Comparison of ENCODE assay signal across 1 cellular context in genomic region chr6:167113047-167113446, GRCh38.
TF ChIP-seq lines count a peak whose summit lies in the region.

No MANE protein-coding gene starts in this region.

TF ChIP-seq in GM12878, 131 proteins besides CTCF, POLR2A, EP300 and RAD21 (continued from another document and continues in another):
- no peak for TF ChIP-seq ZBTB11 (CRISPR knock-in tag; IDR thresholded peaks at IDR 0.05)
- TF ChIP-seq CEBPB (IDR thresholded peaks at IDR 0.05; ENCODE audit: borderline replicate concordance in 1 of 2, low read depth in 2 of 2, low read length in 2 of 2), result no peak
- TF ChIP-seq BCL3 (IDR thresholded peaks at IDR 0.05; ENCODE audit: borderline replicate concordance, insufficient read depth, low read depth, low read length, poor library complexity, severe bottlenecking), result peak; percentile 83
- TF ChIP-seq CBFB (IDR thresholded peaks at IDR 0.05; ENCODE audit: low read depth), result 0 out of 2 replicates have a peak, but pooled peaks have one; percentile 56
- 0 out of 2 replicates have a peak, but pooled peaks have one; percentile 29 for TF ChIP-seq ZNF24 (IDR thresholded peaks at IDR 0.05)
- no peak for TF ChIP-seq EGR1 (IDR thresholded peaks at IDR 0.05; ENCODE audit: borderline replicate concordance in 1 of 2, low read depth in 2 of 2, low read length in 2 of 2)
- no peak for TF ChIP-seq RAD51 (IDR thresholded peaks at IDR 0.05)
- no peak for TF ChIP-seq NFXL1 (IDR thresholded peaks at IDR 0.05; ENCODE audit: borderline replicate concordance)
- TF ChIP-seq SIN3A (IDR thresholded peaks at IDR 0.05; ENCODE audit: low read depth, low read length), result no peak
- TF ChIP-seq SREBF2 (IDR thresholded peaks at IDR 0.05; ENCODE audit: low read length), result no peak
- peak in 1 of 2 experiments; percentile 87; a peak in 2 of 4 replicates for TF ChIP-seq SRF (IDR thresholded peaks at IDR 0.05; ENCODE audit: low read depth in 2 of 2, low read length in 2 of 2)
- TF ChIP-seq IRF5 (IDR thresholded peaks at IDR 0.05; ENCODE audit: borderline replicate concordance), result no peak
- no peak for TF ChIP-seq TCF7 (IDR thresholded peaks at IDR 0.05; ENCODE audit: borderline replicate concordance)
- no peak for TF ChIP-seq ZNF384 (IDR thresholded peaks at IDR 0.05; ENCODE audit: borderline replicate concordance, low read depth, low read length)
- TF ChIP-seq CHD2 (IDR thresholded peaks at IDR 0.05; ENCODE audit: borderline replicate concordance, low read depth, low read length), result no peak
- TF ChIP-seq KAT2A (conservative IDR thresholded peaks at IDR 0.05; ENCODE audit: control insufficient read depth, low read depth, low read length), result no peak
- no peak for TF ChIP-seq ZBTB4 (CRISPR knock-in tag; IDR thresholded peaks at IDR 0.05)
- TF ChIP-seq STAT3 (IDR thresholded peaks at IDR 0.05; ENCODE audit: low read depth, low read length), result no peak
- TF ChIP-seq E2F4 (IDR thresholded peaks at IDR 0.05; ENCODE audit: low read depth, low read length), result no peak
- TF ChIP-seq IRF3 (IDR thresholded peaks at IDR 0.05), result no peak
- TF ChIP-seq REST (IDR thresholded peaks at IDR 0.05; ENCODE audit: low read depth, low read length), result no peak
- TF ChIP-seq E2F8 (IDR thresholded peaks at IDR 0.05; ENCODE audit: low read depth, partially characterized antibody), result no peak
- TF ChIP-seq MTA2 (IDR thresholded peaks at IDR 0.05; ENCODE audit: low read depth), result peak; percentile 78
- peak; percentile 63 for TF ChIP-seq RELB (IDR thresholded peaks at IDR 0.05; ENCODE audit: low read depth)
- peak; percentile 85 to 87 for TF ChIP-seq IKZF2 (IDR thresholded peaks at IDR 0.05)
- TF ChIP-seq FOXM1 (IDR thresholded peaks at IDR 0.05; ENCODE audit: low read depth, low read length), result peak; percentile 91
- no peak for TF ChIP-seq POLR2AphosphoS2 (IDR thresholded peaks at IDR 0.05; ENCODE audit: low read depth, low read length)
- TF ChIP-seq CREB1 (IDR thresholded peaks at IDR 0.05; ENCODE audit: low read depth), result peak; percentile 52; the same call in 1 of the 2 replicates
- no peak for TF ChIP-seq ASH2L (IDR thresholded peaks at IDR 0.05; ENCODE audit: borderline replicate concordance, low read depth)
- TF ChIP-seq DPF2 (IDR thresholded peaks at IDR 0.05), result peak; percentile 70
